Comparison of ENCODE assay signal across 30 cellular contexts in the genomic region with DNA sequence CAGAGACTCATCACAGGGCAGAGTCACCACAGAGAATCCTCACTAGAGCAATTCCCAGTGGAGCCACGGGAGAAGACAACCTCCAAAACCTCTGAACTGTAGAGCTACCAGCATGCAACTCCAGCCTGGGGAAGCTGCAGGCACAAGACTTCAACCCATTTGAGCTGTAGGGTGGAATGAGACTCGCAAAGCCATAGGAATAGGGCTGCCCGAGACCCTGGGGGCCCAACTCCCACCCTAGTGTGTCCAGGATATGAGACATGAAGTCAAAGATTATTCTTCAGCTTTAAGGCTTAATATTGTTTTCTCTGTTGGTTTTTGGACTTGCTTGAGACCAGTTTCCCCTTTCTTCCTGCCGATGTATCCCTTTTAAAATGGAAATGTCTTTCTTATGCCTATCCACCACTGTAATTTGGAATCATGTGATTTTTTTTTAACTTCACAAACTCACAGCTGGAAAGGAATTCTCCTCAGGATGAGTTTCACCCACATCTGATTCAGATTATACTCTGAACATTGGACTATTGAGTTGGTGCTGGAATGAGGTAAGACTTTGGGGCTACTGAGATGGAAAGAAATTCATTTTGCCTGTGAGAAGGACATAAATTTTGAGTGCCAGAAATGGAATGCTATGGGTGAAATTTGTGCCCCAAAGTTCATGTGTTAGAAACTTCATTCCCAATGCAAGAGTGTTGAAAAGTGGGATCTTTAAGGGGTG. TPM values are rescaled to one million over a fixed set of nuclear protein-coding genes. Genes with fewer than 3 reads are reported as not detected.
"Had no signal": no experiment of that assay in that cellular context is flagged by ENCODE, and none has a peak within 500 bp of the region (broad histone marks: within the 10 kb centered on the region; RNA-seq: fewer than 3 reads in every experiment).

No MANE protein-coding gene starts in this region.

- H3K27ac ChIP-seq: esophagus squamous epithelium, heart right ventricle, left lung, prostate gland, right atrium auricular region, testis, tibial artery, upper lobe of left lung, uterus had no signal

- H3K36me3 Mint-ChIP-seq: naive thymus-derived CD4-positive, alpha-beta T cell had no signal

- H3K4me2 ChIP-seq: smooth muscle cell had no signal

- H3K27me3 ChIP-seq: esophagus squamous epithelium, heart right ventricle, left lung, right atrium auricular region, testis, tibial artery, upper lobe of left lung, uterus had no signal

- H3K4me3 ChIP-seq: esophagus squamous epithelium, heart right ventricle, left lung, prostate gland, right atrium auricular region, smooth muscle cell, testis, tibial artery, upper lobe of left lung, uterus had no signal

- H3K9me3 Mint-ChIP-seq: effector memory CD8-positive, alpha-beta T cell; naive thymus-derived CD4-positive, alpha-beta T cell; nephron had no signal

- H3K9me3 ChIP-seq: esophagus squamous epithelium, heart right ventricle, left lung, prostate gland, right atrium auricular region, testis, tibial artery, upper lobe of left lung, uterus had no signal

- H3K4me1 ChIP-seq: esophagus squamous epithelium, heart right ventricle, left lung, prostate gland, right atrium auricular region, testis, tibial artery, upper lobe of left lung, uterus had no signal

- H3K4me3 Mint-ChIP-seq: effector memory CD8-positive, alpha-beta T cell; naive thymus-derived CD4-positive, alpha-beta T cell; nephron had no signal

- H3K27ac Mint-ChIP-seq: effector memory CD8-positive, alpha-beta T cell; naive thymus-derived CD4-positive, alpha-beta T cell; nephron had no signal

- H3K27me3 Mint-ChIP-seq: effector memory CD8-positive, alpha-beta T cell had no signal

- DNase-seq: cortex of kidney; effector memory CD8-positive, alpha-beta T cell; erythroblast; esophagus squamous epithelium; foreskin melanocyte; glutamatergic neuron; heart right ventricle; hippocampal formation; left cardiac atrium; mesenchymal stem cell; midbrain; naive thymus-derived CD4-positive, alpha-beta T cell; nucleus accumbens; stimulated activated CD4-positive, alpha-beta T cell treated with anti-CD3 and anti-CD28 coated beads, Interleukin-12 subunit alpha, Interleukin-12 subunit beta, amount 100 ng/mL, for 4 hours; stimulated activated CD4-positive, alpha-beta T cell treated with anti-CD3 and anti-CD28 coated beads, Interleukin-1b, Interleukin-23, amount 100 ng/mL, for 48 hours; stimulated activated CD4-positive, alpha-beta T cell treated with anti-CD3 and anti-CD28 coated beads, Interleukin-4, amount 100 ng/mL, for 1 hour; stimulated activated CD8-positive, alpha-beta memory T cell treated with anti-CD3 and anti-CD28 coated beads, Interleukin-4, amount 100 ng/mL, for 48 hours; stimulated activated naive CD4-positive, alpha-beta T cell; substantia nigra; testis; tibial artery; upper lobe of left lung; uterus had no signal

- H3K36me3 ChIP-seq: esophagus squamous epithelium, heart right ventricle, left lung, prostate gland, right atrium auricular region, tibial artery, upper lobe of left lung, uterus had no signal

- H3K4me1 Mint-ChIP-seq: naive thymus-derived CD4-positive, alpha-beta T cell; nephron had no signal

RNA-seq across cellular contexts. Expression of a gene that starts 59.6 kb away (rescaled TPM):
- total RNA-seq: dermis microvascular lymphatic vessel endothelial cell; lung microvascular endothelial cell; naive thymus-derived CD4-positive, alpha-beta T cell had no signal
- polyA plus RNA-seq: naive thymus-derived CD4-positive, alpha-beta T cell had no signal
